8 cellular contexts compared by ENCODE assay signal in the genomic region with DNA sequence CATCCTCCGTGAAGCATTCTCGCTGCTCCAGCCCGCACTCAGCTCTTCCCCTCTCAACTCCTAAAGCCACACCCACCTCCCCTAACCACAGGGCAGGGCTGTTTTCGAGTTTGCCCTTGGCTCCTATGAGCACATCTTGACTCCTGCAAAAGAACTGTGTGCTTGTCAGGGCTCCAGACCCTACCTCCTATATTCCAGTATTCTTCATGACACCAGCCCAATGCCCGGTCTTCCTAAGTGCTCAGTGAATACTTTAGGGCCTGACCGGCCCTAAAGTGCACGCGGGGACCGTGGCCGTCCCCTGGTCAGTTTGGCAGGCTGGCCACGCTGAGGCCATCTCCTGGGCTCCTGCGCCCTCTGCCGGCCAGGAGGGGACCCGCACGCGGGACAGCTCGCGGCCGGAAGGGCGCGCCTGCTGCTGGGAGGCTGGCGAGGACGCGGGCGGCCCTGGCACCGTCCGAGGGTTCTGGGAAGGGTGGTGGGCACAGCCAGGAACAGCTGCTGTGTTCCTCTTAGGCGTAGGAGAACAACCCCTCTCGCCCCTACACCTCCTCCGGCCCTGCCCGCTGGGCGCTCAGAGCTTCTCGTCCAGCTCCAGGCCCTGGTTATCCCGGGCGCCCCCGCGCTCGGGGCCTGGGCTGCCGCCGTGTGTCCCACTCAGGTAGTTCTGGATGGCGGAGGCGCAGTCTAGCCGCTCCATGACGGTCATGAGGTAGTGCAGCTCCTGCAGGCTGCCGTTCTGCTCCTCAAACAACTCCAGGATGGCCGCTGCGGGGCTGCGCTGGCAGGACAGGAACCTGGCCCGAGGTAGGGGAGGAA. TPM values are rescaled to one million over a fixed set of nuclear protein-coding genes. Genes with fewer than 3 reads are reported as not detected.
DNase-seq lines count a peak whose midpoint lies in the region; ATAC-seq lines count a peak whose summit lies in the region.

No MANE protein-coding gene starts in this region.

- in situ Hi-C loops in ACHN (cut with HindIII; ENCODE audit: low pct_ligation_motif_present, low pct_unique_long_range_greater_than_20kb, low sequenced_read_pairs), result no loop called here

- H3K4me1 ChIP-seq in ectodermal cell (ENCODE audit: control insufficient read depth, insufficient read depth, low read length), result peaks cover 15% of the 10 kb centered on the region

- H3K36me3 ChIP-seq in ectodermal cell (ENCODE audit: control insufficient read depth, insufficient read depth, low read length), result no peaks in the 10 kb centered on the region

- ATAC-seq in GM18519 (IDR thresholded peaks at IDR 0.05; ENCODE audit: low FRiP score, unreplicated experiment) (peak; percentile 79), HG03025 (IDR thresholded peaks at IDR 0.05; ENCODE audit: low FRiP score, unreplicated experiment) (peak; percentile 79)

- no peaks in the 10 kb centered on the region for H3K9me3 ChIP-seq in ectodermal cell (ENCODE audit: control insufficient read depth, low read length)

- H3K4me3 ChIP-seq in ectodermal cell (ENCODE audit: insufficient read depth, low read depth, low read length), result peak overlapping the region; percentile 46

- DNase-seq in ACHN (peak; percentile 64), NCI-H510A treated with DMSO at 0.1 percent for 48 hours (lab: John Stamatoyannopoulos, UW) (peak; percentile 98), medulla oblongata (ENCODE audit: extremely low spot score) (peak; percentile 77)
- peak; percentile 49 to 59 for DNase-seq in activated CD4-positive, alpha-beta T cell treated with anti-CD3 and anti-CD28 coated beads, Interleukin-2, amount 50 U/mL, for 4 hours
- peak; percentile 50 to 72 (median 60) for DNase-seq in stimulated activated CD4-positive, alpha-beta T cell treated with anti-CD3 and anti-CD28 coated beads, TNF-alpha, amount 100 ng/mL, for 24 hours (ENCODE audit: low read depth in 3 of 3)

- H3K27ac ChIP-seq in ectodermal cell (ENCODE audit: insufficient read depth, low read depth, low read length, poor library complexity, severe bottlenecking), result no peak overlapping the region

- H3K27me3 ChIP-seq in ectodermal cell (ENCODE audit: control insufficient read depth, insufficient read depth, low read length, poor library complexity, severe bottlenecking), result no peaks in the 10 kb centered on the region

- 4% methylated on average over 49 of the region's 49 CpGs for WGBS in ectodermal cell, 2 experiments

RNA-seq across cellular contexts. Expression of a gene that starts 11.0 kb away (rescaled TPM):
- polyA plus RNA-seq in ectodermal cell (2013, experiment 1 of 4), result 2.5 TPM
- polyA plus RNA-seq in ectodermal cell (2013, experiment 2 of 4), result 2.6 TPM
- 2.1 TPM for polyA plus RNA-seq in ectodermal cell (2013, experiment 3 of 4)
- 1.9 TPM for polyA plus RNA-seq in ectodermal cell (2013, experiment 4 of 4)

RNA-seq across cellular contexts. Expression of a gene that starts 14.3 kb away (rescaled TPM):
- not detected for polyA plus RNA-seq in ectodermal cell (2013, experiment 1 of 4)
- polyA plus RNA-seq in ectodermal cell (2013, experiment 2 of 4), result not detected
- not detected for polyA plus RNA-seq in ectodermal cell (2013, experiment 3 of 4)
- not detected for polyA plus RNA-seq in ectodermal cell (2013, experiment 4 of 4)

RNA-seq across cellular contexts. Expression of a gene that starts 25.0 kb away (rescaled TPM):
- polyA plus RNA-seq in ectodermal cell (2013, experiment 1 of 4), result not detected
- 0.23 TPM for polyA plus RNA-seq in ectodermal cell (2013, experiment 2 of 4)
- not detected for polyA plus RNA-seq in ectodermal cell (2013, experiment 3 of 4)
- not detected for polyA plus RNA-seq in ectodermal cell (2013, experiment 4 of 4)

RNA-seq across cellular contexts. Expression of a gene that starts 44.1 kb away (rescaled TPM):
- polyA plus RNA-seq in ectodermal cell (2013, experiment 1 of 4), result 53.3 TPM
- 58.4 TPM for polyA plus RNA-seq in ectodermal cell (2013, experiment 2 of 4)
- polyA plus RNA-seq in ectodermal cell (2013, experiment 3 of 4), result 50.7 TPM
- 53.1 TPM for polyA plus RNA-seq in ectodermal cell (2013, experiment 4 of 4)

RNA-seq across cellular contexts. Expression of a gene that starts 44.8 kb away (rescaled TPM):
- 60.8 TPM for polyA plus RNA-seq in ectodermal cell (2013, experiment 1 of 4)
- polyA plus RNA-seq in ectodermal cell (2013, experiment 2 of 4), result 48.1 TPM
- polyA plus RNA-seq in ectodermal cell (2013, experiment 3 of 4), result 52.2 TPM
- polyA plus RNA-seq in ectodermal cell (2013, experiment 4 of 4), result 54.4 TPM
